8 cellular contexts compared by ENCODE assay signal in genomic region chr1:23553896-23554480, GRCh38. TPM values are rescaled to one million over a fixed set of nuclear protein-coding genes. Genes with fewer than 3 reads are reported as not detected.
DNase-seq lines count a peak whose midpoint lies in the region; ATAC-seq and TF ChIP-seq lines count a peak whose summit lies in the region.

No MANE protein-coding gene starts in this region.

- no peaks in the 10 kb centered on the region for H3K27me3 Mint-ChIP-seq in progenitor cell of endocrine pancreas

- TF ChIP-seq CTCF in RWPE1 (conservative IDR thresholded peaks at IDR 0.05; ENCODE audit: low read depth) (no peak), progenitor cell of endocrine pancreas (IDR thresholded peaks at IDR 0.05; ENCODE audit: unreplicated experiment) (no peak), omental fat pad (IDR thresholded peaks at IDR 0.05) (no peak)

- H3K4me1 Mint-ChIP-seq in progenitor cell of endocrine pancreas (ENCODE audit: low read depth) = peaks cover 42% of the 10 kb centered on the region

- in situ Hi-C loops in G401 (cut with HindIII; ENCODE audit: low sequenced_read_pairs) = no loop called here

- no peaks in the 10 kb centered on the region for H3K9me3 Mint-ChIP-seq in progenitor cell of endocrine pancreas (ENCODE audit: low read depth)

- CTCF ChIA-PET in RWPE1 (lab: Yijun Ruan, JAX) = interaction anchor here (0.6 to 6.0 kb wide), 6 partner anchors 9 to 311 kb away, joined by 3 to 31 read pairs (median 3); no protein-coding TSS in a partner anchor

- peak overlapping the region; percentile 79 for H3K4me3 Mint-ChIP-seq in progenitor cell of endocrine pancreas (ENCODE audit: low read depth)

- POLR2A ChIA-PET in RWPE1 (lab: Yijun Ruan, JAX; ENCODE audit: low non-redundant PET) = interaction anchor here (1.9 kb wide), 1 partner anchor 39 kb away, joined by 6 read pairs; no protein-coding TSS in a partner anchor

- H3K27ac Mint-ChIP-seq in progenitor cell of endocrine pancreas = peak overlapping the region; percentile 96

- peaks cover 16% of the 10 kb centered on the region for H3K36me3 Mint-ChIP-seq in progenitor cell of endocrine pancreas (ENCODE audit: insufficient read depth)

- DNase-seq in ELF-1 (ENCODE audit: low read depth, low spot score) (peak; percentile 50), RWPE1 (ENCODE audit: low spot score) (no peak), epithelial cell of prostate (ENCODE audit: low read depth, low spot score) (no peak), progenitor cell of endocrine pancreas (ENCODE audit: low spot score, unreplicated experiment) (no peak), omental fat pad (ENCODE audit: low spot score) (no peak), mucosa of gallbladder (ENCODE audit: low spot score) (no peak), G401 (ENCODE audit: low spot score) (no peak), NCI-H1092 (lab: John Stamatoyannopoulos, UW) (no peak)

- no peak for ATAC-seq in omental fat pad (ENCODE audit: low FRiP score)

- H3K27ac ChIP-seq in RWPE1 (peak overlapping the region; percentile 96), epithelial cell of prostate (peak overlapping the region; percentile 78)

RNA-seq across cellular contexts. Expression of gene ID3, which starts 5.3 kb away (rescaled TPM):
- total RNA-seq in progenitor cell of endocrine pancreas (420 and 434 TPM in 2 replicates), omental fat pad (100 to 1,000 TPM; 134 to 322 (median 179) TPM), mucosa of gallbladder (48.9 TPM)
- 1,524 and 1,844 TPM in 2 replicates for total RNA-seq in G401 (2014; rRNA removed; shearing (Covaris generic))

RNA-seq across cellular contexts. Expression of gene E2F2, which starts 23.0 kb away (rescaled TPM):
- total RNA-seq in progenitor cell of endocrine pancreas (7.8 and 9.7 TPM in 2 replicates), omental fat pad (1 to 10 TPM in 1 of 4 donors, under 1 TPM in 3; 0.31 to 1.5 (median 0.46) TPM), mucosa of gallbladder (0.46 TPM)
- total RNA-seq in G401 (2014; rRNA removed; shearing (Covaris generic)) = 8.4 and 11.7 TPM in 2 replicates
